In the genomic region with DNA sequence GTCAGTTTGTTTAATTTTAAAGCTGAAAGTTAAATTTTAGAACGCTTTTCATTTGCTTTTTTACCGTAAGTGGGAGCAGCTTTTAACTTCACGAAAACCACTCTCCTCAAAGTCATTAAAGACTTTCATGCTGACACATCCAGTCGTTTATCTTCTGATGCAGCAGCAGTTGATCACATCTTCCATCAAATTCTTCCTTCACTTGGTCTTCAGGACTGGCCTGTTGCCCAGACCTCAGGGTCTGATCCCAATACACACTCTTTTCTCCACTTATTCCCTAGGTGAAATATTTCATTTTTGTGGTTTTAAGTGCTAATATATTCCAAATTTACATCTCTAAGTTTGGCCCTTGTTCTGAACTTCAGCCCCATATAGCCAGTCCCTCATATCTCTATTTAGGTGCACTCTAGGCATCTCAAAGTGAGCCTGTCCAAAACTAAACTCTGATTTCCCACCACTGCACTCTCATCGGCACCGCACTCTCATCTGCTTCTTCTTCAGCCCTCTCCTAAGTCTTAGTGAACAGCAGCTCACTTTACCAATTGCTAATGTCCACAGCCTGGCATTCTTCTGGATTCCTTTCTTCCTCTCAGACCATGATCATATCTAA, we compare ENCODE assay signal across 1 cellular context.
TF ChIP-seq lines count a peak whose summit lies in the region.

No MANE protein-coding gene starts in this region.

TF ChIP-seq in WTC11, 78 proteins besides CTCF, POLR2A, EP300 and RAD21 (continued from another document):
- TF ChIP-seq, protein P1, sequence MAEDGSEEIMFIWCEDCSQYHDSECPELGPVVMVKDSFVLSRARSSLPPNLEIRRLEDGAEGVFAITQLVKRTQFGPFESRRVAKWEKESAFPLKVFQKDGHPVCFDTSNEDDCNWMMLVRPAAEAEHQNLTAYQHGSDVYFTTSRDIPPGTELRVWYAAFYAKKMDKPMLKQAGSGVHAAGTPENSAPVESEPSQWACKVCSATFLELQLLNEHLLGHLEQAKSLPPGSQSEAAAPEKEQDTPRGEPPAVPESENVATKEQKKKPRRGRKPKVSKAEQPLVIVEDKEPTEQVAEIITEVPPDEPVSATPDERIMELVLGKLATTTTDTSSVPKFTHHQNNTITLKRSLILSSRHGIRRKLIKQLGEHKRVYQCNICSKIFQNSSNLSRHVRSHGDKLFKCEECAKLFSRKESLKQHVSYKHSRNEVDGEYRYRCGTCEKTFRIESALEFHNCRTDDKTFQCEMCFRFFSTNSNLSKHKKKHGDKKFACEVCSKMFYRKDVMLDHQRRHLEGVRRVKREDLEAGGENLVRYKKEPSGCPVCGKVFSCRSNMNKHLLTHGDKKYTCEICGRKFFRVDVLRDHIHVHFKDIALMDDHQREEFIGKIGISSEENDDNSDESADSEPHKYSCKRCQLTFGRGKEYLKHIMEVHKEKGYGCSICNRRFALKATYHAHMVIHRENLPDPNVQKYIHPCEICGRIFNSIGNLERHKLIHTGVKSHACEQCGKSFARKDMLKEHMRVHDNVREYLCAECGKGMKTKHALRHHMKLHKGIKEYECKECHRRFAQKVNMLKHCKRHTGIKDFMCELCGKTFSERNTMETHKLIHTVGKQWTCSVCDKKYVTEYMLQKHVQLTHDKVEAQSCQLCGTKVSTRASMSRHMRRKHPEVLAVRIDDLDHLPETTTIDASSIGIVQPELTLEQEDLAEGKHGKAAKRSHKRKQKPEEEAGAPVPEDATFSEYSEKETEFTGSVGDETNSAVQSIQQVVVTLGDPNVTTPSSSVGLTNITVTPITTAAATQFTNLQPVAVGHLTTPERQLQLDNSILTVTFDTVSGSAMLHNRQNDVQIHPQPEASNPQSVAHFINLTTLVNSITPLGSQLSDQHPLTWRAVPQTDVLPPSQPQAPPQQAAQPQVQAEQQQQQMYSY (CRISPR knock-in tag; IDR thresholded peaks at IDR 0.05): no peak
- no peak for TF ChIP-seq HMGA2 (CRISPR knock-in tag; IDR thresholded peaks at IDR 0.05)
- TF ChIP-seq, protein P2, sequence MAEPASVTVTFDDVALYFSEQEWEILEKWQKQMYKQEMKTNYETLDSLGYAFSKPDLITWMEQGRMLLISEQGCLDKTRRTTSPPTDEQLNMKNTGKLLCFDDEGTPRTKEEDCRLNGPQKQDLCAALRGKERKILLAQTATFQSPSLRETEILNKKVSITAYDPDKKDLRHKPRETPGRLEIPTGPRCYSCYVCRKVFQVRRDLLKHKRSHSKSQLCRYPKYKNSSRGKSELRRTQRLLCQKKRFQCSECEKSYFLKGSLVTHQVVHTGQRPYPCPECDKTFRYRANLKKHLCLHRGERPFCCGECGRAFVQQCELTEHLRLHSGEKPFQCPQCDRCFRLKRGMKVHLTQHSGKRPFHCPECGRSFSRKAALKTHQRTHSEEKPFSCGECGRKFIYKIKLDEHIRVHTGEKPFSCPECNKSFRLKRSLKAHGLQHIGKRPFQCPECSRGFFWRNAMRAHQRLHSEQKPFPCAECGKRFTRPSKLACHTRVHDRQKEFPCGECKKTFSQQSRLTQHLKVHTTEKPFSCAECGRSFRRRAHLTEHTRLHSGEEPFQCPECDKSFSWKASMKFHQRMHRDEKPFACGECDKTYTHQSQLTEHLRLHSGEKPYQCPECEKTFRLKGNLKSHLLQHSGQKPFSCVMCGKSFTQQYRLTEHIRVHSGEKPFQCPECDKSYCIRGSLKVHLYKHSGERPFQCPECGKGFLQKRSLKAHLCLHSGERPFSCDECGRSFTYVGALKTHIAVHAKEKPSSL (CRISPR knock-in tag; conservative IDR thresholded peaks at IDR 0.05): no peak
TF ChIP-seq in WTC11: peak in this region for 0.
